10 cellular contexts compared by ENCODE assay signal in the genomic region with DNA sequence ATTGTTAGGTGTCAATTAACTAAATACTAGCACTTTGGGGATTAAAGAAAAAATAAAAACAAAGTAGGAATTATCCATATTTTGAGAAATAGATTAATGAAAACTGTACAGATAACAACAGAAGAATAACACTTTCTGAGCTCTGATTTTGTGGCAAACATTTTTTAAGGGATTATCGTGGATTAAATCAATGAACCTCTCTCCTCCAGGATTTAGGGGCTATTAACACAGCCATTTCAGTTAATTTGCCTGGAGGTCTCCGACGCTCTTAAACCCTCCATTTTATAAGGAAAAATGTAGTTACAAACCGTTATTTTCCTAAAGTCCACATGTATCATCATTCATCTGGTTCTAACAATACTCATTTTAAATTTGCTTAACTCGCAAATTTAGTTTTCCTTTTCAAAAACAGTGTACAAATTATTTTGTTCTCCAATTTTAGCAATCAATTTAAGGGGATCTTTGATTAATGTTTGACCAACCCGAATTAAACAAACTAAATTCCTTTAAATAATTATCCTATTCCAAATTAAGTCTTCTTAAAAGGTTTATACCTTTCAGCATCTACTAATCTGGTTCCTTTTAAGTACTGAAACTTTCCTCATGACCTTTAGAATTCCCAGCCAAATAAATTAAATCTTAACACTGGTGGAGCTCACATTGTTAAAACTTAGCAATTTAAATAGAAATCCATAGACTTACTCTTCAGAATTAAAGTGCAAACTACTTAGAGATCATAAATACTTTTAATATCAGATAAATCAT. TPM values are rescaled to one million over a fixed set of nuclear protein-coding genes. Genes with fewer than 3 reads are reported as not detected.
DNase-seq lines count a peak whose midpoint lies in the region; FAIRE-seq and TF ChIP-seq lines count a peak whose summit lies in the region.
"Had no signal": no experiment of that assay in that cellular context is flagged by ENCODE, and none has a peak within 500 bp of the region (broad histone marks: within the 10 kb centered on the region; RNA-seq: fewer than 3 reads in every experiment).

No MANE protein-coding gene starts in this region.

- no peaks in the 10 kb centered on the region for H3K79me2 ChIP-seq in H9 (ENCODE audit: insufficient read depth, low read length)
- no peaks in the 10 kb centered on the region for H3K79me2 ChIP-seq in SU-DHL-6 (ENCODE audit: insufficient read depth, low read length)

- intact Hi-C loops in esophagus muscularis mucosa (cut with DNase I) = no loop called here

- no peak overlapping the region for H3T11ph ChIP-seq in H9 (ENCODE audit: low read length)

- no peak overlapping the region for H2BK20ac ChIP-seq in H9 (ENCODE audit: low read depth, low read length, poor library complexity, severe bottlenecking)

- H3K4ac ChIP-seq in H9 (ENCODE audit: low read depth, low read length) = no peak overlapping the region

- H3K27ac ChIP-seq in H9 (ENCODE audit: insufficient read length, low read depth, low read length) = no peak overlapping the region
- no peak overlapping the region for H3K27ac ChIP-seq in SU-DHL-6 (ENCODE audit: low read depth, low read length)
- H3K27ac ChIP-seq in esophagus muscularis mucosa (replicated peaks in 1 of 4) = peak overlapping the region in 3 of 4 donors; percentile 72 to 83 (median 78)

- no peak overlapping the region for H3K56ac ChIP-seq in H9 (ENCODE audit: insufficient read length, low read depth, low read length)

- H3K14ac ChIP-seq in H9 (ENCODE audit: insufficient read depth, low read length) = no peak overlapping the region

- no peak overlapping the region for H2BK12ac ChIP-seq in H9 (ENCODE audit: insufficient read length, low read depth, low read length)

- no peaks in the 10 kb centered on the region for H3K4me1 ChIP-seq in H9 (ENCODE audit: insufficient read depth, low read length)
- peaks cover 18 to 32% (median 28%) of the 10 kb centered on the region in 4 donors for H3K4me1 ChIP-seq in esophagus muscularis mucosa

- H3K4me2 ChIP-seq in H9 (ENCODE audit: insufficient read depth, insufficient read length, low read length) = peak overlapping the region; percentile 77
- H3K4me2 ChIP-seq in SU-DHL-6 (ENCODE audit: low read depth, low read length, poor library complexity, severe bottlenecking) = peak overlapping the region; percentile 52

- H3K27ac Mint-ChIP-seq in H9 = no peak overlapping the region

- peaks cover 2% of the 10 kb centered on the region; the same call in 1 of the 2 replicates for H3K27me3 ChIP-seq in H9 (ENCODE audit: insufficient read depth, low read length)
- no peaks in the 10 kb centered on the region for H3K27me3 ChIP-seq in SU-DHL-6 (ENCODE audit: low read length)
- H3K27me3 ChIP-seq in esophagus muscularis mucosa = peaks cover 0 to 68% (median 30%) of the 10 kb centered on the region in 4 donors

- no peaks in the 10 kb centered on the region for H3F3A ChIP-seq in SU-DHL-6 (ENCODE audit: insufficient read depth)

- TF ChIP-seq POLR2A in esophagus muscularis mucosa (IDR thresholded peaks at IDR 0.05; ENCODE audit: low read depth) = no peak

- no peak for FAIRE-seq in frontal cortex (lab: Jason Lieb, UNC)

- H3K79me1 ChIP-seq in H9 (ENCODE audit: insufficient read depth, low read depth, low read length, poor library complexity, severe bottlenecking) = no peaks in the 10 kb centered on the region

- no peak for TF ChIP-seq CTCF in H9 (conservative IDR thresholded peaks at IDR 0.05)
- TF ChIP-seq CTCF in SU-DHL-6 (IDR thresholded peaks at IDR 0.05; ENCODE audit: insufficient read depth, low read length, poor library complexity, severe bottlenecking) = no peak
- TF ChIP-seq CTCF in esophagus muscularis mucosa (IDR thresholded peaks at IDR 0.05) = no peak
- TF ChIP-seq CTCF in retinal pigment epithelial cell (conservative IDR thresholded peaks at IDR 0.05; ENCODE audit: low read depth, low read length) = no peak

- H4K5ac ChIP-seq in H9 (ENCODE audit: insufficient read length, low read depth, low read length) = no peak overlapping the region

- no CpG with 5 or more reads among the region's 6 CpGs for WGBS in H9 (ENCODE audit: extremely low coverage, insufficient read length, low lambda C conversion rate)
- WGBS in esophagus muscularis mucosa = 63% methylated on average over 6 of the region's 6 CpGs

- H3K9me2 ChIP-seq in SU-DHL-6 (replicated peaks; ENCODE audit: insufficient read depth, low read length) = no peaks in the 10 kb centered on the region

- no peak overlapping the region for H4K91ac ChIP-seq in H9 (ENCODE audit: insufficient read length, low read depth, low read length)

- H3K9me3 ChIP-seq in H9 (ENCODE audit: control insufficient read depth, low read depth, low read length) (no peaks in the 10 kb centered on the region), SU-DHL-6 (ENCODE audit: insufficient read depth, low read length) (no peaks in the 10 kb centered on the region), esophagus muscularis mucosa (no peaks in the 10 kb centered on the region)

- no peak overlapping the region for H2AK5ac ChIP-seq in H9 (ENCODE audit: insufficient read length, low read length)

- H3K18ac ChIP-seq in H9 (ENCODE audit: insufficient read length, low read depth, low read length) = no peak overlapping the region

- no peak overlapping the region for H4K8ac ChIP-seq in H9 (replicated peaks; ENCODE audit: insufficient read length, low read depth, low read length)

- H3K36me3 Mint-ChIP-seq in H9 (ENCODE audit: insufficient read depth in 1 of 3, low read depth in 3 of 3) = peaks cover 4 to 8% (median 5%) of the 10 kb centered on the region in 3 experiments; a peak in 6 of 7 replicates

- H3K23me2 ChIP-seq in H9 (ENCODE audit: insufficient read length, low read depth, low read length, poor library complexity, severe bottlenecking) = no peaks in the 10 kb centered on the region

- peak overlapping the region; percentile 95 to 100 for H3K4me3 Mint-ChIP-seq in H9

- H2AFZ ChIP-seq in H9 (ENCODE audit: low read length) (no peak overlapping the region), SU-DHL-6 (ENCODE audit: low read depth, low read length, severe bottlenecking) (no peak overlapping the region)

- no peak overlapping the region for H2BK15ac ChIP-seq in H9 (ENCODE audit: low read depth, low read length)

- no peak overlapping the region for H3K23ac ChIP-seq in H9 (ENCODE audit: insufficient read length, low read depth, low read length)

- H3K27me3 Mint-ChIP-seq in H9 (ENCODE audit: low read depth) = peaks cover 29% of the 10 kb centered on the region

- H3K9ac ChIP-seq in H9 (ENCODE audit: extremely low read depth, insufficient read length, low read length) (peak overlapping the region; percentile 40), SU-DHL-6 (ENCODE audit: low read length) (peak overlapping the region; percentile 22)

- H3K36me3 ChIP-seq in SU-DHL-6 (ENCODE audit: low read length) (no peaks in the 10 kb centered on the region), esophagus muscularis mucosa (no peaks in the 10 kb centered on the region)

- no peaks in the 10 kb centered on the region for H4K20me1 ChIP-seq in H9 (ENCODE audit: control insufficient read depth, insufficient read depth, insufficient read length)
- no peaks in the 10 kb centered on the region for H4K20me1 ChIP-seq in SU-DHL-6 (ENCODE audit: low read depth, low read length)

- H2BK120ac ChIP-seq in H9 (ENCODE audit: low read depth, low read length, poor library complexity, severe bottlenecking) = no peak overlapping the region

- DNase-seq in H9 (no peak), esophagus muscularis mucosa (ENCODE audit: extremely low spot score) (no peak), retinal pigment epithelial cell (ENCODE audit: low read depth) (no peak), NCI-H1417 treated with DMSO at 0.1 percent for 48 hours (lab: John Stamatoyannopoulos, UW) (no peak), hippocampal formation (lab: John Stamatoyannopoulos, UW) (no peak), AG08395 (ENCODE audit: low spot score) (no peak), frontal cortex (ENCODE audit: low spot score in 2 of 2) (no peak)
- DNase-seq: activated gamma-delta T cell treated with Interleukin-2 at 50 U/mL for 16 hours, NCI-H1092 had no signal

- peaks cover 21 to 26% of the 10 kb centered on the region in 2 experiments for H3K4me1 Mint-ChIP-seq in H9

- H3K4me3 ChIP-seq in SU-DHL-6 (ENCODE audit: insufficient read depth, low read length, poor library complexity, severe bottlenecking) (peak overlapping the region; percentile 29), esophagus muscularis mucosa (peak overlapping the region; percentile 52 to 65 (median 54)), retinal pigment epithelial cell (ENCODE audit: low read length) (peak overlapping the region; percentile 86)

- no peak overlapping the region for H2BK5ac ChIP-seq in H9 (ENCODE audit: insufficient read length, low read length)

- TF ChIP-seq EP300 in esophagus muscularis mucosa (IDR thresholded peaks at IDR 0.05) = no peak

- no peaks in the 10 kb centered on the region; a peak in 1 of 5 replicates for H3K9me3 Mint-ChIP-seq in H9

RNA-seq across cellular contexts. Expression of a gene that starts 30.7 kb away (rescaled TPM):
- total RNA-seq in H9 (2021) (63.4 and 67.2 TPM in 2 replicates), esophagus muscularis mucosa (10 to 100 TPM; 22.5 to 62.6 (median 61.0) TPM), frontal cortex (72.2 TPM)

RNA-seq across cellular contexts. Expression of a gene that starts 39.8 kb away (rescaled TPM):
- total RNA-seq in H9 (2021) = 2.8 TPM in 2 replicates
- not detected for total RNA-seq in esophagus muscularis mucosa
- total RNA-seq in frontal cortex = 1.6 TPM

RNA-seq across cellular contexts. Expression of a gene that starts 49.8 kb away (rescaled TPM):
- 38.1 and 41.4 TPM in 2 replicates for total RNA-seq in H9 (2021)
- 10 to 100 TPM; 13.8 to 26.1 (median 20.9) TPM for total RNA-seq in esophagus muscularis mucosa
- 14.3 TPM for total RNA-seq in frontal cortex

Comparison
In these comparisons a context has a peak if more than half of its experiments do, and no peak if none do; other contexts are left out.
1. H3K27ac ChIP-seq: peak in esophagus muscularis mucosa (3 of 4); none in H9 (single experiment) and SU-DHL-6 (single experiment).
2. H3K4me3 ChIP-seq: peak in every context shown above with its lines; median percentile 86 in retinal pigment epithelial cell; 54 in esophagus muscularis mucosa; 29 in SU-DHL-6.